Comparison of ENCODE assay signal across 1 cellular context in the genomic region with DNA sequence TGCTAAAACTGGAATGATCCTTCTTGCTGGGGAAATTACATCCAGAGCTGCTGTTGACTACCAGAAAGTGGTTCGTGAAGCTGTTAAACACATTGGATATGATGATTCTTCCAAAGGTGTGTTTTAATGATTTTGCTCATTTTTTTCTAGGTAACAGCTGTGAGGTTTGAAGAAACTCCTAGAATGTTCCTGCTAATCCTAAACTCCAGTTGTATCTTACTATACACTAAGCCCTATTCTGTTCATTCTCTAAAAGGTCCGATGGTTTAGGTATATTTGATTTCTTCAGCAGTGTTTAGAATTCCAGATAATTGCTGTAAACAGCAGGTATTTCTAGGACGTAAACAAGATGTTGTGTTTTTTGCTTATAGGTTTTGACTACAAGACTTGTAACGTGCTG.
TF ChIP-seq lines count a peak whose summit lies in the region.

No MANE protein-coding gene starts in this region.

TF ChIP-seq in WTC11, 78 proteins besides CTCF, POLR2A, EP300 and RAD21 (continued from another document):
- TF ChIP-seq ATF2 (CRISPR knock-in tag; IDR thresholded peaks at IDR 0.05; ENCODE audit: borderline replicate concordance, low read depth), result no peak
TF ChIP-seq in WTC11: peak in this region for 0.
